2 cellular contexts compared by ENCODE assay signal in the genomic region with DNA sequence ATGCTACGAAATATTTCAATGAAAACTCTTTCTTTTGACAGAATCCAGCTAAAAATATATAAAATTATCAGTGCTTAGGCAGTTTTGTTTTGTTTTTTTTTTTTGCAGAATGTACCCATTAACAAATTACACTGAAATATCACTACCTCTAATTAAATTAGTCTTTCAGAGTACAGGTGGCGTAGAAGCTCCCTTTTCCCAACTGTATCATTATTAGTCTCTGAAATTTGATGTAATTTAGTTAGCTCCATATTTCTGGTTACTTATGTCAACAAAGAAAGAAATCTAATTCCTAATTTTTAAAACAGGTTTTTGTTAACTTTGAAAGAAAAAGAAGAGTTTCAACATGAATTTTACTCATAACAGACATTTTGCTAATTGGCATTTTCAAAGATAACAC.
TF ChIP-seq lines count a peak whose summit lies in the region.

No MANE protein-coding gene starts in this region.

TF ChIP-seq in SK-N-SH, 30 proteins besides CTCF, POLR2A, EP300 and RAD21 (continued from another document):
- TF ChIP-seq, protein P1, sequence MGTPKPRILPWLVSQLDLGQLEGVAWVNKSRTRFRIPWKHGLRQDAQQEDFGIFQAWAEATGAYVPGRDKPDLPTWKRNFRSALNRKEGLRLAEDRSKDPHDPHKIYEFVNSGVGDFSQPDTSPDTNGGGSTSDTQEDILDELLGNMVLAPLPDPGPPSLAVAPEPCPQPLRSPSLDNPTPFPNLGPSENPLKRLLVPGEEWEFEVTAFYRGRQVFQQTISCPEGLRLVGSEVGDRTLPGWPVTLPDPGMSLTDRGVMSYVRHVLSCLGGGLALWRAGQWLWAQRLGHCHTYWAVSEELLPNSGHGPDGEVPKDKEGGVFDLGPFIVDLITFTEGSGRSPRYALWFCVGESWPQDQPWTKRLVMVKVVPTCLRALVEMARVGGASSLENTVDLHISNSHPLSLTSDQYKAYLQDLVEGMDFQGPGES (IDR thresholded peaks at IDR 0.05; ENCODE audit: low read depth, low read length), result no peak
- no peak for TF ChIP-seq EZH2phosphoT487 (IDR thresholded peaks at IDR 0.05; ENCODE audit: borderline replicate concordance, low read depth)
- TF ChIP-seq YY1 (IDR thresholded peaks at IDR 0.05; ENCODE audit: low read depth), result no peak
- TF ChIP-seq MXI1 (IDR thresholded peaks at IDR 0.05; ENCODE audit: low read depth, low read length), result no peak
- no peak for TF ChIP-seq TAF1 (IDR thresholded peaks at IDR 0.05; ENCODE audit: borderline replicate concordance, low read depth, low read length)
- no peak for TF ChIP-seq NFIC (IDR thresholded peaks at IDR 0.05; ENCODE audit: borderline replicate concordance)
- TF ChIP-seq, protein P2, sequence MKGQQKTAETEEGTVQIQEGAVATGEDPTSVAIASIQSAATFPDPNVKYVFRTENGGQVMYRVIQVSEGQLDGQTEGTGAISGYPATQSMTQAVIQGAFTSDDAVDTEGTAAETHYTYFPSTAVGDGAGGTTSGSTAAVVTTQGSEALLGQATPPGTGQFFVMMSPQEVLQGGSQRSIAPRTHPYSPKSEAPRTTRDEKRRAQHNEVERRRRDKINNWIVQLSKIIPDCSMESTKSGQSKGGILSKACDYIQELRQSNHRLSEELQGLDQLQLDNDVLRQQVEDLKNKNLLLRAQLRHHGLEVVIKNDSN (IDR thresholded peaks at IDR 0.05; ENCODE audit: borderline replicate concordance, low read depth), result no peak
- no peak for TF ChIP-seq FOSL2 (IDR thresholded peaks at IDR 0.05; ENCODE audit: borderline replicate concordance, low read depth)
- TF ChIP-seq, protein P3, sequence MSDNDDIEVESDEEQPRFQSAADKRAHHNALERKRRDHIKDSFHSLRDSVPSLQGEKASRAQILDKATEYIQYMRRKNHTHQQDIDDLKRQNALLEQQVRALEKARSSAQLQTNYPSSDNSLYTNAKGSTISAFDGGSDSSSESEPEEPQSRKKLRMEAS (IDR thresholded peaks at IDR 0.05; ENCODE audit: low read depth), result no peak
- TF ChIP-seq ELF1 (IDR thresholded peaks at IDR 0.05), result no peak

TF ChIP-seq in SK-N-SH treated with all-trans-retinoic acid at 6 μM for 48 hours, 23 proteins besides CTCF, POLR2A, EP300 and RAD21 (continued from another document):
- TF ChIP-seq, protein P4, sequence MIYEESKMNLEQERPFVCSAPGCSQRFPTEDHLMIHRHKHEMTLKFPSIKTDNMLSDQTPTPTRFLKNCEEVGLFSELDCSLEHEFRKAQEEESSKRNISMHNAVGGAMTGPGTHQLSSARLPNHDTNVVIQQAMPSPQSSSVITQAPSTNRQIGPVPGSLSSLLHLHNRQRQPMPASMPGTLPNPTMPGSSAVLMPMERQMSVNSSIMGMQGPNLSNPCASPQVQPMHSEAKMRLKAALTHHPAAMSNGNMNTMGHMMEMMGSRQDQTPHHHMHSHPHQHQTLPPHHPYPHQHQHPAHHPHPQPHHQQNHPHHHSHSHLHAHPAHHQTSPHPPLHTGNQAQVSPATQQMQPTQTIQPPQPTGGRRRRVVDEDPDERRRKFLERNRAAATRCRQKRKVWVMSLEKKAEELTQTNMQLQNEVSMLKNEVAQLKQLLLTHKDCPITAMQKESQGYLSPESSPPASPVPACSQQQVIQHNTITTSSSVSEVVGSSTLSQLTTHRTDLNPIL (CRISPR knock-in tag; IDR thresholded peaks at IDR 0.05; ENCODE audit: low read depth), result no peak
- no peak for TF ChIP-seq ZNF565 (CRISPR knock-in tag; conservative IDR thresholded peaks at IDR 0.05; ENCODE audit: low read depth)
- no peak for TF ChIP-seq OSR1 (CRISPR knock-in tag; IDR thresholded peaks at IDR 0.05)
- peak; percentile 64 for TF ChIP-seq ISL1 (CRISPR knock-in tag; IDR thresholded peaks at IDR 0.05)
- TF ChIP-seq SNAI2 (CRISPR knock-in tag; IDR thresholded peaks at IDR 0.05), result 0 out of 2 replicates have a peak, but pooled peaks have one; percentile 21
- no peak for TF ChIP-seq ZC3H10 (CRISPR knock-in tag; IDR thresholded peaks at IDR 0.05)
- TF ChIP-seq ESRRG (CRISPR knock-in tag; IDR thresholded peaks at IDR 0.05), result no peak
- no peak for TF ChIP-seq TOX (CRISPR knock-in tag; IDR thresholded peaks at IDR 0.05; ENCODE audit: borderline replicate concordance)
- TF ChIP-seq, protein P5, sequence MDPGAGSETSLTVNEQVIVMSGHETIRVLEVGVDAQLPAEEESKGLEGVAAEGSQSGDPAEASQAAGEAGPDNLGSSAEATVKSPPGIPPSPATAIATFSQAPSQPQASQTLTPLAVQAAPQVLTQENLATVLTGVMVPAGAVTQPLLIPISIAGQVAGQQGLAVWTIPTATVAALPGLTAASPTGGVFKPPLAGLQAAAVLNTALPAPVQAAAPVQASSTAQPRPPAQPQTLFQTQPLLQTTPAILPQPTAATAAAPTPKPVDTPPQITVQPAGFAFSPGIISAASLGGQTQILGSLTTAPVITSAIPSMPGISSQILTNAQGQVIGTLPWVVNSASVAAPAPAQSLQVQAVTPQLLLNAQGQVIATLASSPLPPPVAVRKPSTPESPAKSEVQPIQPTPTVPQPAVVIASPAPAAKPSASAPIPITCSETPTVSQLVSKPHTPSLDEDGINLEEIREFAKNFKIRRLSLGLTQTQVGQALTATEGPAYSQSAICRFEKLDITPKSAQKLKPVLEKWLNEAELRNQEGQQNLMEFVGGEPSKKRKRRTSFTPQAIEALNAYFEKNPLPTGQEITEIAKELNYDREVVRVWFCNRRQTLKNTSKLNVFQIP (CRISPR knock-in tag; IDR thresholded peaks at IDR 0.05; ENCODE audit: borderline replicate concordance, low read depth), result no peak
- no peak for TF ChIP-seq GLIS3 (CRISPR knock-in tag; IDR thresholded peaks at IDR 0.05)
- no peak for TF ChIP-seq ZNF8 (CRISPR knock-in tag; IDR thresholded peaks at IDR 0.05)
